1 cellular context compared by ENCODE assay signal in genomic region chr15:40569139-40569953, GRCh38.
TF ChIP-seq lines count a peak whose summit lies in the region.

Gene RPUSD2 (plus strand): TSS chr15:40569299. CDS start chr15:40569338, 39 bp downstream.

TF ChIP-seq in GM12878, 131 proteins besides CTCF, POLR2A, EP300 and RAD21 (continued from another document and continues in another):
- TF ChIP-seq E2F4 (IDR thresholded peaks at IDR 0.05; ENCODE audit: low read depth, low read length) (0 out of 2 replicates have a peak, but pooled peaks have one; percentile 58), USF2 (IDR thresholded peaks at IDR 0.05; ENCODE audit: borderline replicate concordance, low read depth, low read length) (no peak), HSF1 (IDR thresholded peaks at IDR 0.05; ENCODE audit: low read depth, low read length) (no peak), PAX5 (IDR thresholded peaks at IDR 0.05; ENCODE audit: borderline replicate concordance, low read depth, low read length) (no peak), LARP7 (IDR thresholded peaks at IDR 0.05) (peak; percentile 83), RELB (IDR thresholded peaks at IDR 0.05; ENCODE audit: low read depth) (peak; percentile 94), TCF12 (IDR thresholded peaks at IDR 0.05; ENCODE audit: low read depth, low read length) (peak; percentile 7; the same call in 1 of the 2 replicates), ATF7 (IDR thresholded peaks at IDR 0.05; ENCODE audit: low read depth) (peak; percentile 58), ZBTB40 (IDR thresholded peaks at IDR 0.05; ENCODE audit: borderline replicate concordance) (peak; percentile 30; the same call in 1 of the 2 replicates), SUPT20H (IDR thresholded peaks at IDR 0.05; ENCODE audit: borderline replicate concordance, control insufficient read depth, low read depth, low read length) (no peak), E2F8 (IDR thresholded peaks at IDR 0.05; ENCODE audit: low read depth, partially characterized antibody) (peak; percentile 75), KDM1A (IDR thresholded peaks at IDR 0.05; ENCODE audit: borderline replicate concordance) (no peak), RCOR1 (conservative IDR thresholded peaks at IDR 0.05; ENCODE audit: low read depth, low read length) (no peak), SPI1 (IDR thresholded peaks at IDR 0.05; ENCODE audit: borderline replicate concordance, insufficient read depth, low read depth, low read length) (no peak), BACH1 (IDR thresholded peaks at IDR 0.05; ENCODE audit: borderline replicate concordance) (peak; percentile 61; the same call in 1 of the 2 replicates), FOXM1 (IDR thresholded peaks at IDR 0.05; ENCODE audit: low read depth, low read length) (no peak), JUND (IDR thresholded peaks at IDR 0.05; ENCODE audit: low read depth, low read length) (no peak), MLLT1 (IDR thresholded peaks at IDR 0.05) (peak; percentile 74), CREM (IDR thresholded peaks at IDR 0.05; ENCODE audit: low read depth) (peak; percentile 99), ESRRA (IDR thresholded peaks at IDR 0.05; ENCODE audit: low read length) (no peak), MYB (IDR thresholded peaks at IDR 0.05; ENCODE audit: borderline replicate concordance, low read depth, low read length) (no peak), NR2C2 (IDR thresholded peaks at IDR 0.05; ENCODE audit: borderline replicate concordance, control insufficient read depth, insufficient read length, low read depth) (no peak), RFX5 (IDR thresholded peaks at IDR 0.05; ENCODE audit: low read depth, low read length) (peak; percentile 67; the same call in 1 of the 2 replicates), MEF2A (IDR thresholded peaks at IDR 0.05; ENCODE audit: insufficient read depth, low read depth, low read length) (0 out of 2 replicates have a peak, but pooled peaks have one; percentile 23), SUZ12 (IDR thresholded peaks at IDR 0.05; ENCODE audit: unreplicated experiment) (no peak), ZNF622 (IDR thresholded peaks at IDR 0.05) (no peak), SMC3 (IDR thresholded peaks at IDR 0.05; ENCODE audit: borderline replicate concordance, low read length) (no peak), PAX8 (IDR thresholded peaks at IDR 0.05) (no peak), PBX3 (IDR thresholded peaks at IDR 0.05; ENCODE audit: insufficient replicate concordance, low read depth, low read length) (no peak), WRNIP1 (IDR thresholded peaks at IDR 0.05; ENCODE audit: borderline replicate concordance, low read depth, low read length) (no peak), GABPA (IDR thresholded peaks at IDR 0.05; ENCODE audit: low read depth) (no peak), BCLAF1 (IDR thresholded peaks at IDR 0.05) (no peak), ZNF207 (IDR thresholded peaks at IDR 0.05; ENCODE audit: borderline replicate concordance) (peak; percentile 62; the same call in 1 of the 2 replicates), IRF4 (IDR thresholded peaks at IDR 0.05; ENCODE audit: low read depth, low read length) (0 out of 2 replicates have a peak, but pooled peaks have one; percentile 50), CBX3 (IDR thresholded peaks at IDR 0.05; ENCODE audit: borderline replicate concordance, low read depth) (no peak), BHLHE40 (IDR thresholded peaks at IDR 0.05; ENCODE audit: borderline replicate concordance in 1 of 2, low read depth in 2 of 2, low read length in 1 of 2) (0 out of 4 replicates have a peak, but pooled peaks have one; percentile 19 to 33), CHD2 (IDR thresholded peaks at IDR 0.05; ENCODE audit: borderline replicate concordance, low read depth, low read length) (peak; percentile 95), BRCA1 (IDR thresholded peaks at IDR 0.05; ENCODE audit: low read depth, low read length) (no peak), ELK1 (IDR thresholded peaks at IDR 0.05; ENCODE audit: low read depth, low read length) (no peak; the same call in 1 of the 2 replicates), MAX (IDR thresholded peaks at IDR 0.05; ENCODE audit: low read depth, low read length) (peak; percentile 92)
